8 cellular contexts compared by ENCODE assay signal in genomic region chr12:57088442-57089258, GRCh38. TPM values are rescaled to one million over a fixed set of nuclear protein-coding genes. Genes with fewer than 3 reads are reported as not detected.
DNase-seq lines count a peak whose midpoint lies in the region; ATAC-seq and TF ChIP-seq lines count a peak whose summit lies in the region.

TSS of gene NAB2 (plus strand) at chr12:57089114. CDS start at chr12:57089272, 158 bp downstream.

- H3K4me3 ChIP-seq in BLaER1 (peak within 1 kb of the TSS; percentile 90), left lung (peak within 1 kb of the TSS; percentile 80 to 87)

- POLR2A ChIA-PET in activated CD4-positive, alpha-beta T cell treated with anti-CD3 and anti-CD28 coated beads, Interleukin-2, amount 10 ng/mL, durations not matched to agents 7 days and 5 days (lab: Charles Lee) = interaction anchor here (0.5 to 1.6 kb wide), 3 partner anchors 10 to 24 kb away, joined by 3 to 7 read pairs (median 5); partner anchors contain the start of gene NEMP1

- H3K36me3 ChIP-seq in BLaER1 (peaks cover 29% of the 10 kb centered on the region), left lung (peaks cover 0 to 29% of the 10 kb centered on the region in 2 donors)

- H3K27me3 Mint-ChIP-seq in activated CD4-positive, alpha-beta T cell treated with anti-CD3 and anti-CD28 coated beads, Interleukin-2, amount 10 ng/mL, durations not matched to agents 7 days and 5 days = no peaks in the 10 kb centered on the region

- H3K9me3 Mint-ChIP-seq in activated CD4-positive, alpha-beta T cell treated with anti-CD3 and anti-CD28 coated beads, Interleukin-2, amount 10 ng/mL, durations not matched to agents 7 days and 5 days = no peaks in the 10 kb centered on the region

- peak within 1 kb of the TSS; percentile 92 for H3K4me2 ChIP-seq in BLaER1

- ATAC-seq in GM19324 (IDR thresholded peaks at IDR 0.05; ENCODE audit: low FRiP score, unreplicated experiment) (peak; percentile 69), HG03460 (IDR thresholded peaks at IDR 0.05; ENCODE audit: unreplicated experiment) (peak; percentile 47), left lung (peak; percentile 65)

- peaks cover 2% of the 10 kb centered on the region for H3K36me3 Mint-ChIP-seq in activated CD4-positive, alpha-beta T cell treated with anti-CD3 and anti-CD28 coated beads, Interleukin-2, amount 10 ng/mL, durations not matched to agents 7 days and 5 days (ENCODE audit: low read depth)

- H3K4me3 Mint-ChIP-seq in activated CD4-positive, alpha-beta T cell treated with anti-CD3 and anti-CD28 coated beads, Interleukin-2, amount 10 ng/mL, durations not matched to agents 7 days and 5 days = peak within 1 kb of the TSS; percentile 83

- no peak for TF ChIP-seq CTCF in left lung (IDR thresholded peaks at IDR 0.05)

- H3K9ac ChIP-seq in BLaER1 = peak within 1 kb of the TSS; percentile 91

- peak; percentile 81 for DNase-seq in NCI-H526 treated with DMSO at 0.1 percent for 48 hours (lab: John Stamatoyannopoulos, UW)
- peak; percentile 96 for DNase-seq in activated CD4-positive, alpha-beta T cell treated with anti-CD3 and anti-CD28 coated beads, Interleukin-2, amount 10 ng/mL, durations not matched to agents 7 days and 5 days
- DNase-seq in dedifferentiated amniotic fluid mesenchymal stem cell (ENCODE audit: extremely low spot score) = peak; percentile 93
- DNase-seq in left lung = peak; percentile 97 to 99
- DNase-seq in stimulated activated CD4-positive, alpha-beta T cell treated with anti-CD3 and anti-CD28 coated beads, Interleukin-2, amount 100 ng/mL, for 24 hours = peak; percentile 82 to 93

- intact Hi-C loops in left lung (cut with DNase I) = no loop called here

- peak within 1 kb of the TSS; percentile 94 for H3K27ac Mint-ChIP-seq in activated CD4-positive, alpha-beta T cell treated with anti-CD3 and anti-CD28 coated beads, Interleukin-2, amount 10 ng/mL, durations not matched to agents 7 days and 5 days

- H3K9me3 ChIP-seq in BLaER1 = no peaks in the 10 kb centered on the region
- no peaks in the 10 kb centered on the region for H3K9me3 ChIP-seq in left lung

- H3K27ac ChIP-seq in BLaER1 (peak within 1 kb of the TSS; percentile 98), left lung (peak within 1 kb of the TSS; percentile 97 to 100)

- H4K20me1 ChIP-seq in BLaER1 = peaks cover 30% of the 10 kb centered on the region

- CTCF ChIA-PET in activated CD4-positive, alpha-beta T cell treated with anti-CD3 and anti-CD28 coated beads, Interleukin-2, amount 10 ng/mL, durations not matched to agents 7 days and 5 days (lab: Charles Lee) = interaction anchor here (0.6 to 6.7 kb wide), 11 partner anchors 9 to 335 kb away, joined by 3 to 90 read pairs (median 4); partner anchors contain the start of genes NEMP1 and STAT6

- H3K4me1 ChIP-seq in BLaER1 (peaks cover 46% of the 10 kb centered on the region), left lung (peaks cover 30 to 66% of the 10 kb centered on the region in 2 donors)

- no peaks in the 10 kb centered on the region for H3K27me3 ChIP-seq in BLaER1
- peaks cover 0 to 6% of the 10 kb centered on the region in 2 donors for H3K27me3 ChIP-seq in left lung

- H3K4me1 Mint-ChIP-seq in activated CD4-positive, alpha-beta T cell treated with anti-CD3 and anti-CD28 coated beads, Interleukin-2, amount 10 ng/mL, durations not matched to agents 7 days and 5 days = peaks cover 64% of the 10 kb centered on the region

RNA-seq across cellular contexts. Expression of gene NAB2, which starts in this region (rescaled TPM):
- total RNA-seq in activated CD4-positive, alpha-beta T cell treated with anti-CD3 and anti-CD28 coated beads, Interleukin-2, amount 10 ng/mL, durations not matched to agents 7 days and 5 days = 1 to 10 TPM; 5.5 to 6.8 TPM
- 10 to 100 TPM; 28.4 to 40.1 TPM for total RNA-seq in left lung

Comparison
In these comparisons a context has a peak if more than half of its experiments do, and no peak if none do; other contexts are left out.
1. Peak in every context shown above with its lines: DNase-seq, ATAC-seq, H3K4me3 ChIP-seq and H3K27ac ChIP-seq.